In the genomic region with DNA sequence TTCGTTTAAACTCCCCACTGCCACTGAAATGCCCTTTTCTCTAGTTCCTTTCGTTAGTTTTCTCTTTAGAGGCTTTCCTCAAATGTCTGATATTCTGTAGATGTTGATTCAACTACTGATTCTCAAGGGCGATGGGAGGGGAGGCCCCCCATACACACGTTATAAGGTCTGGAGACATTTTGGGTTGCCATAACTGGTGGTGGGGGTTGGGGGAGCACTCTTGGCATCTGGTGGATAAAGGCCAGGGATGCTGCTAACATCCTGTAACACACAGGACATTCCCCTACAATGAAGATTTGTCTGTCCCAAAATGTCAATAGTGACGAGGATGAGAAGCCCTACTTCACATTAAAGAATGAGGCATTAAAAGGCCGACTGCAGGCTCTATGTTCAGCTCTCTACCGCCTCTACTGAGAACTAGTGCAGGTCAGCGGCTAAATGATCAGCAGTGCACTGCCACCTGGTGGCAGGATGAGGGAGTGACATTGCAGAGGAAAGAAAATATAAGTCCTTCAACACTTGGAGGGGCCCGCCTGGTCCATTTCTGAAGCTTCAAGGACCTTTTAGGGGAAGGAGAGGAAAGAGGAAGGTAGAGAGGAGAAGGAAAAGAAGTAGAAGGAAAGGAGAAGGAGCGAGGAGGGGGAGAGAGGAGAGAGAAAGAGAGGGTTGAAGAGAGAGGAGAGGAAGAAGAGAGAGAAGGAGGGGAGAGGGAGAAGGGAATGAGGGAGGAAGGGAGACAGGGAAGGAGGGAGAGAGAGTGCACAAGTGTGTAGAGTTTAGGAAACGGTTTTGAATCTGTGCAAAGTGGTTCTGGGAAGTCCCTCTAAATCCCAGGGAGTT, we compare ENCODE assay signal across 8 cellular contexts. TPM values are rescaled to one million over a fixed set of nuclear protein-coding genes. Genes with fewer than 3 reads are reported as not detected.
DNase-seq lines count a peak whose midpoint lies in the region; ATAC-seq, FAIRE-seq and TF ChIP-seq lines count a peak whose summit lies in the region.

No MANE protein-coding gene starts in this region.

- H4K20me1 ChIP-seq in keratinocyte (ENCODE audit: control insufficient read depth, extremely low read depth, insufficient read depth, low read length) = no peaks in the 10 kb centered on the region

- no peaks in the 10 kb centered on the region for H3K36me3 ChIP-seq in keratinocyte (ENCODE audit: control insufficient read depth in 2 of 2, extremely low read depth in 1 of 2, insufficient read depth in 2 of 2, low read length in 2 of 2)

- ATAC-seq in GM18909 (IDR thresholded peaks at IDR 0.05; ENCODE audit: poor library complexity, unreplicated experiment) = peak; percentile 95
- peak; percentile 96 for ATAC-seq in HG03159 (IDR thresholded peaks at IDR 0.05; ENCODE audit: unreplicated experiment)

- H3K9ac ChIP-seq in keratinocyte (ENCODE audit: control insufficient read depth, extremely low read depth, insufficient read depth, low read length) = no peak overlapping the region

- dilution Hi-C loops in keratinocyte (cut with MboI; ENCODE audit: extremely low pct_ligation_motif_present, low sequenced_read_pairs) = no loop called here

- H3K4me1 ChIP-seq in keratinocyte (ENCODE audit: control insufficient read depth, extremely low read depth, insufficient read depth, low read length) = peaks cover 28% of the 10 kb centered on the region

- peak; percentile 69 for DNase-seq in AG09319 (ENCODE audit: extremely low read depth, low read depth)
- peak; percentile 75 for DNase-seq in NCI-H2196 treated with DMSO at 0.1 percent for 48 hours (lab: John Stamatoyannopoulos, UW; ENCODE audit: unreplicated experiment)
- DNase-seq in cardiac fibroblast (ENCODE audit: low read depth in 2 of 2) = peak; percentile 91 to 93
- no peak for DNase-seq in keratinocyte (ENCODE audit: low read depth, low spot score)
- DNase-seq in stimulated activated CD4-positive, alpha-beta T cell treated with anti-CD3 and anti-CD28 coated beads, Interleukin-15, amount 100 ng/mL, for 48 hours (ENCODE audit: low read depth in 2 of 2) = peak; percentile 33 to 69

- FAIRE-seq in keratinocyte (lab: Jason Lieb, UNC) = peak; percentile 81

- TF ChIP-seq CTCF in AG09319 (IDR thresholded peaks at IDR 0.05; ENCODE audit: low read depth, low read length) (peak; percentile 97), WI38 (IDR thresholded peaks at IDR 0.05; ENCODE audit: low read depth, low read length) (peak; percentile 96), cardiac fibroblast (IDR thresholded peaks at IDR 0.05; ENCODE audit: low read depth, low read length) (peak; percentile 98), keratinocyte (optimal IDR thresholded peaks at IDR 0.05 in 1 of 3, IDR thresholded peaks at IDR 0.05 in 1 of 3, conservative IDR thresholded peaks at IDR 0.05 in 1 of 3; ENCODE audit: extremely low read depth in 1 of 3, insufficient read depth in 2 of 3, low read length in 3 of 3) (peak; percentile 96 to 99 (median 96))

- no peaks in the 10 kb centered on the region for H3K9me1 ChIP-seq in keratinocyte (ENCODE audit: control insufficient read depth, extremely low read depth, insufficient read depth, low read length)

- no peaks in the 10 kb centered on the region for H3K79me2 ChIP-seq in keratinocyte (ENCODE audit: control insufficient read depth, insufficient read depth, low read length)

- H3K9me3 ChIP-seq in keratinocyte (ENCODE audit: control insufficient read depth, low read depth, low read length) = no peaks in the 10 kb centered on the region

- H3K4me2 ChIP-seq in keratinocyte (ENCODE audit: control insufficient read depth, extremely low read depth, insufficient read depth, low read depth, low read length) = no peak overlapping the region

- H2AFZ ChIP-seq in keratinocyte (ENCODE audit: control insufficient read depth, low read length) = peak overlapping the region; percentile 45

- H3K4me3 ChIP-seq in WI38 (ENCODE audit: low read depth, low read length) (no peak overlapping the region), cardiac fibroblast (replicated peaks in 1 of 2; ENCODE audit: low read depth in 2 of 2, low read length in 2 of 2) (no peak overlapping the region), keratinocyte (ENCODE audit: control insufficient read depth in 2 of 3, extremely low read depth in 1 of 3, insufficient read depth in 2 of 3, low read depth in 1 of 3, low read length in 3 of 3) (no peak overlapping the region)

- no peak overlapping the region for H3K27ac ChIP-seq in keratinocyte (ENCODE audit: control insufficient read depth, insufficient read depth, low read length)

- no peaks in the 10 kb centered on the region for H3K27me3 ChIP-seq in keratinocyte (ENCODE audit: control insufficient read depth, extremely low read depth, insufficient read depth, low read length)

RNA-seq across cellular contexts. Expression of a gene that starts 29.4 kb away (rescaled TPM):
- polyA plus RNA-seq in keratinocyte = 1.5 to 7.0 TPM (median 4.6 TPM) in 3 replicates
- 0.75 TPM for polyA plus RNA-seq in keratinocyte (2011; ENCODE audit: low read depth)
- polyA plus RNA-seq in keratinocyte (2011; cell fraction: cytosol; rRNA removed) = 1.6 and 2.4 TPM in 2 replicates
- polyA plus RNA-seq in keratinocyte (2011; cell fraction: nucleus; rRNA removed) = 1.6 and 2.3 TPM in 2 replicates
- polyA plus RNA-seq in keratinocyte (2012; ENCODE audit: low replicate concordance) = 2.4 and 3.7 TPM in 2 replicates
- 3.8 to 6.6 TPM (median 5.8 TPM) in 3 replicates for polyA minus RNA-seq in keratinocyte
- polyA minus RNA-seq in keratinocyte (2011; cell fraction: cytosol; rRNA and poly(A)+ RNA removed) = 3.1 TPM
- polyA minus RNA-seq in keratinocyte (2011; cell fraction: nucleus; rRNA and poly(A)+ RNA removed) = 0.63 and 1.5 TPM in 2 replicates
